ENCODE assay signal across 8 cellular contexts in genomic region chr10:128095023-128095752, GRCh38. TPM values are rescaled to one million over a fixed set of nuclear protein-coding genes. Genes with fewer than 3 reads are reported as not detected.
DNase-seq lines count a peak whose midpoint lies in the region; ATAC-seq and TF ChIP-seq lines count a peak whose summit lies in the region.
"Had no signal": no experiment of that assay in that cellular context is flagged by ENCODE, and none has a peak within 500 bp of the region (broad histone marks: within the 10 kb centered on the region; RNA-seq: fewer than 3 reads in every experiment).

No MANE protein-coding gene starts in this region.

- H3K4me3 Mint-ChIP-seq in osteocyte (ENCODE audit: unreplicated experiment) (no peak overlapping the region), progenitor cell of endocrine pancreas (ENCODE audit: low read depth) (no peak overlapping the region)
- H3K4me3 Mint-ChIP-seq: dendritic cell treated with granulocyte-macrophage colony-stimulating factor and Interleukin-4, amounts not matched to agents 40 ng/mL and 50 ng/mL, for 4 days had no signal

- H3K27me3 Mint-ChIP-seq in osteocyte (ENCODE audit: unreplicated experiment), result no peaks in the 10 kb centered on the region
- peaks cover 4% of the 10 kb centered on the region for H3K27me3 Mint-ChIP-seq in progenitor cell of endocrine pancreas

- in situ Hi-C loops in GM18951 (cut with MboI; ENCODE audit: low sequenced_read_pairs, unreplicated experiment), result no loop called here

- H3K36me3 Mint-ChIP-seq in osteocyte (ENCODE audit: unreplicated experiment), result no peaks in the 10 kb centered on the region
- peaks cover 8% of the 10 kb centered on the region for H3K36me3 Mint-ChIP-seq in progenitor cell of endocrine pancreas (ENCODE audit: insufficient read depth)

- H3K4me1 Mint-ChIP-seq in osteocyte (ENCODE audit: unreplicated experiment) (no peaks in the 10 kb centered on the region), progenitor cell of endocrine pancreas (ENCODE audit: low read depth) (no peaks in the 10 kb centered on the region)

- peak; percentile 16 for TF ChIP-seq POLR2A in GM18951 (IDR thresholded peaks at IDR 0.05; ENCODE audit: extremely low read depth, insufficient read depth, insufficient read length)

- H3K9me3 Mint-ChIP-seq in osteocyte (ENCODE audit: unreplicated experiment), result no peaks in the 10 kb centered on the region
- H3K9me3 Mint-ChIP-seq in progenitor cell of endocrine pancreas (ENCODE audit: low read depth), result no peaks in the 10 kb centered on the region
- H3K9me3 Mint-ChIP-seq: dendritic cell treated with granulocyte-macrophage colony-stimulating factor and Interleukin-4, amounts not matched to agents 40 ng/mL and 50 ng/mL, for 4 days had no signal

- ATAC-seq in HG03558 (IDR thresholded peaks at IDR 0.05; ENCODE audit: extremely low read depth, unreplicated experiment) (peak; percentile 92), HG03135 (IDR thresholded peaks at IDR 0.05; ENCODE audit: unreplicated experiment) (no peak)

- peak; percentile 23 to 43 for DNase-seq in activated CD4-positive, alpha-beta T cell treated with anti-CD3 and anti-CD28 coated beads, Interleukin-2, amount 50 U/mL, for 48 hours
- DNase-seq in osteocyte (ENCODE audit: extremely low spot score, unreplicated experiment) (peak; percentile 69), cerebellar cortex (ENCODE audit: low spot score) (no peak), progenitor cell of endocrine pancreas (ENCODE audit: low spot score, unreplicated experiment) (no peak)

- TF ChIP-seq CTCF in osteocyte (IDR thresholded peaks at IDR 0.05) (no peak), progenitor cell of endocrine pancreas (IDR thresholded peaks at IDR 0.05; ENCODE audit: unreplicated experiment) (no peak)

- H3K27ac Mint-ChIP-seq in osteocyte (ENCODE audit: unreplicated experiment) (no peak overlapping the region), progenitor cell of endocrine pancreas (no peak overlapping the region)
- H3K27ac Mint-ChIP-seq: dendritic cell treated with granulocyte-macrophage colony-stimulating factor and Interleukin-4, amounts not matched to agents 40 ng/mL and 50 ng/mL, for 4 days had no signal

RNA-seq across cellular contexts. Expression of gene MKI67, which starts 31.0 kb away (rescaled TPM):
- total RNA-seq in osteocyte (19.3 and 25.1 TPM in 2 replicates), progenitor cell of endocrine pancreas (45.7 and 48.8 TPM in 2 replicates)

Comparison
In these comparisons a context has a peak if more than half of its experiments do, and no peak if none do; other contexts are left out.
1. DNase-seq: peak in activated CD4-positive, alpha-beta T cell treated with anti-CD3 and anti-CD28 coated beads, Interleukin-2, amount 50 U/mL, for 48 hours (2 of 2) and osteocyte (single experiment); none in cerebellar cortex (single experiment) and progenitor cell of endocrine pancreas (single experiment).